1 cellular context compared by ENCODE assay signal in genomic region chr12:75694891-75695290, GRCh38.
TF ChIP-seq lines count a peak whose summit lies in the region.

No MANE protein-coding gene starts in this region.

TF ChIP-seq in SK-N-SH treated with all-trans-retinoic acid at 6 μM for 48 hours, 23 proteins besides CTCF, POLR2A, EP300 and RAD21 (continued from another document):
- TF ChIP-seq TSHZ2 (CRISPR knock-in tag; IDR thresholded peaks at IDR 0.05) (no peak), CSRNP3 (CRISPR knock-in tag; IDR thresholded peaks at IDR 0.05) (no peak), ZNF565 (CRISPR knock-in tag; conservative IDR thresholded peaks at IDR 0.05; ENCODE audit: low read depth) (no peak), PATZ1 (CRISPR knock-in tag; IDR thresholded peaks at IDR 0.05; ENCODE audit: borderline replicate concordance) (no peak), ARNTL (CRISPR knock-in tag; IDR thresholded peaks at IDR 0.05; ENCODE audit: borderline replicate concordance, low read depth) (no peak), ZFP3 (CRISPR knock-in tag; IDR thresholded peaks at IDR 0.05) (no peak), TCF4 (CRISPR knock-in tag; IDR thresholded peaks at IDR 0.05; ENCODE audit: borderline replicate concordance) (no peak), PPARA (CRISPR knock-in tag; IDR thresholded peaks at IDR 0.05; ENCODE audit: borderline replicate concordance) (no peak), CREB5 (CRISPR knock-in tag; IDR thresholded peaks at IDR 0.05; ENCODE audit: low read depth) (no peak)
